Comparison of ENCODE assay signal across 1 cellular context in the genomic region with DNA sequence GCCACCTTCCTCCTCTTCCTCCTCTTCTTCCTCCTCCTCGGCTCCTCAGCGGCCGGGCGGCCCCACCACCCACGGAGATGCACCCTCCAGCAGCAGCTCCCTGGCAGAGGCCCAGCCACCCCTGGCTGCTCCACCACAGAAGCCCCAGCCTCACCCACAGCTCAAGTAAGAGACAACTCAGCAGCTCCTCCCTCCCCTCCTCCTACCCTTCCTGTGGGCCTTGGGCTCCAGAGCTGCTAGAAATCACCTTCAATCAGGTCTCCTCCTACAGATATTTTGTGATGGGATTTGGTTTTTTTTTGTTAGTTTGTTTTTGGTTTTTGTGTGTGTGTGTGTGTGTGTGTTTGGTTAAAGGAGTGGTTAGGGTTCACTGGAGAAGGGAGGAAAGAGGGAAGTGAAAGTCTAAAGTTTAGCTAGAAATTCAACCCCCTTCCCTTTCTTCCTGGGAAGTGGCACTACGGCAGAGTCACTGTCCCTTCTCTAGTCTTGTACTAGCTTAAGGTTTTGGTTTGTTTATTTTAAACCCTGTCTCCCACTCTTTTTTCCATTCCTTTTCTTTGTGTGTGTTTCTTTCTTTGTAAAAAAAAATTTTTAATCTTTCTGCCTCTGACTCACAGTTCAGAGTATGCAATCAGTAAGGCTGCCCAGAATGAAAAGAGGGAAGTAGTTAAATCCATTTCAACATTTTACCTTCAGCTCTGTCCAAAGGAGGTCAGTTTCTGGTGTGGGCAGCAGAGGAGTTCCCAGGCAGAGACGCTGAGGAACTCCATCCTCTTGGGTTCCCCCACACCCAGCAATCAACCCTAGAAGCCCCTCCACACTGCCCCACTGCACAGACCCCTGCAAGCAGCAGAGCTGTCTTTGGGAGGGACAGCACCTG.
TF ChIP-seq lines count a peak whose summit lies in the region.

No MANE protein-coding gene starts in this region.

TF ChIP-seq in K562, 482 proteins besides CTCF, POLR2A, EP300 and RAD21 (continued from another document and continues in another):
- TF ChIP-seq, protein P1, sequence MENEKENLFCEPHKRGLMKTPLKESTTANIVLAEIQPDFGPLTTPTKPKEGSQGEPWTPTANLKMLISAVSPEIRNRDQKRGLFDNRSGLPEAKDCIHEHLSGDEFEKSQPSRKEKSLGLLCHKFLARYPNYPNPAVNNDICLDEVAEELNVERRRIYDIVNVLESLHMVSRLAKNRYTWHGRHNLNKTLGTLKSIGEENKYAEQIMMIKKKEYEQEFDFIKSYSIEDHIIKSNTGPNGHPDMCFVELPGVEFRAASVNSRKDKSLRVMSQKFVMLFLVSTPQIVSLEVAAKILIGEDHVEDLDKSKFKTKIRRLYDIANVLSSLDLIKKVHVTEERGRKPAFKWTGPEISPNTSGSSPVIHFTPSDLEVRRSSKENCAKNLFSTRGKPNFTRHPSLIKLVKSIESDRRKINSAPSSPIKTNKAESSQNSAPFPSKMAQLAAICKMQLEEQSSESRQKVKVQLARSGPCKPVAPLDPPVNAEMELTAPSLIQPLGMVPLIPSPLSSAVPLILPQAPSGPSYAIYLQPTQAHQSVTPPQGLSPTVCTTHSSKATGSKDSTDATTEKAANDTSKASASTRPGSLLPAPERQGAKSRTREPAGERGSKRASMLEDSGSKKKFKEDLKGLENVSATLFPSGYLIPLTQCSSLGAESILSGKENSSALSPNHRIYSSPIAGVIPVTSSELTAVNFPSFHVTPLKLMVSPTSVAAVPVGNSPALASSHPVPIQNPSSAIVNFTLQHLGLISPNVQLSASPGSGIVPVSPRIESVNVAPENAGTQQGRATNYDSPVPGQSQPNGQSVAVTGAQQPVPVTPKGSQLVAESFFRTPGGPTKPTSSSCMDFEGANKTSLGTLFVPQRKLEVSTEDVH (IDR thresholded peaks at IDR 0.05; ENCODE audit: low read depth, partially characterized antibody), result no peak
- TF ChIP-seq SPI1 (IDR thresholded peaks at IDR 0.05; ENCODE audit: borderline replicate concordance, low read depth, low read length) (peak; percentile 44; the same call in 1 of the 2 replicates), ZNF780A (CRISPR knock-in tag; IDR thresholded peaks at IDR 0.05) (no peak), PHTF2 (CRISPR knock-in tag; IDR thresholded peaks at IDR 0.05) (no peak), GTF2F1 (IDR thresholded peaks at IDR 0.05; ENCODE audit: low read depth, low read length) (no peak), BMI1 (IDR thresholded peaks at IDR 0.05; ENCODE audit: low read length) (no peak), KDM2B (CRISPR knock-in tag; IDR thresholded peaks at IDR 0.05) (no peak), PHF8 (IDR thresholded peaks at IDR 0.05; ENCODE audit: borderline replicate concordance, low read length) (no peak), ZNF830 (CRISPR knock-in tag; IDR thresholded peaks at IDR 0.05) (0 out of 2 replicates have a peak, but pooled peaks have one; percentile 37), SMARCE1 (IDR thresholded peaks at IDR 0.05) (peak; percentile 51; the same call in 1 of the 2 replicates), EGR1 (conservative IDR thresholded peaks at IDR 0.05) (peak; percentile 18; the same call in 1 of the 2 replicates), ZNF707 (CRISPR knock-in tag; conservative IDR thresholded peaks at IDR 0.05) (no peak), KLF16 (IDR thresholded peaks at IDR 0.05) (no peak), ZNF3 (CRISPR knock-in tag; IDR thresholded peaks at IDR 0.05) (no peak), LARP7 (IDR thresholded peaks at IDR 0.05) (no peak), NRF1 (conservative IDR thresholded peaks at IDR 0.05 in 1 of 2, IDR thresholded peaks at IDR 0.05 in 1 of 2) (no peak), ARNT (IDR thresholded peaks at IDR 0.05) (no peak), KDM1A (IDR thresholded peaks at IDR 0.05) (no peak), SETDB1 (IDR thresholded peaks at IDR 0.05; ENCODE audit: low read length) (no peak), ZNF175 (CRISPR knock-in tag; IDR thresholded peaks at IDR 0.05; ENCODE audit: low read depth) (0 out of 2 replicates have a peak, but pooled peaks have one; percentile 35), ZNF263 (CRISPR knock-in tag; IDR thresholded peaks at IDR 0.05; ENCODE audit: borderline replicate concordance) (no peak), ZNF644 (tag; IDR thresholded peaks at IDR 0.05; ENCODE audit: low read depth) (no peak), BRCA1 (IDR thresholded peaks at IDR 0.05) (no peak), BRCA1 (CRISPR knock-in tag; IDR thresholded peaks at IDR 0.05) (no peak), GABPA (tag; conservative IDR thresholded peaks at IDR 0.05; ENCODE audit: low read depth) (no peak), RBM14 (IDR thresholded peaks at IDR 0.05; ENCODE audit: borderline replicate concordance, insufficient read depth, low read depth, low read length) (no peak), FOXK1 (CRISPR knock-in tag; IDR thresholded peaks at IDR 0.05; ENCODE audit: borderline replicate concordance) (no peak), FOSL1 (tag; conservative IDR thresholded peaks at IDR 0.05) (peak; percentile 68), ZKSCAN3 (CRISPR knock-in tag; IDR thresholded peaks at IDR 0.05) (no peak), GTF2A2 (tag; IDR thresholded peaks at IDR 0.05) (no peak), XRCC5 (IDR thresholded peaks at IDR 0.05; ENCODE audit: low read depth, low read length) (no peak), PTTG1 (tag; IDR thresholded peaks at IDR 0.05; ENCODE audit: low read depth) (no peak), NCOA6 (IDR thresholded peaks at IDR 0.05) (no peak), ESRRB (CRISPR knock-in tag; IDR thresholded peaks at IDR 0.05; ENCODE audit: borderline replicate concordance) (no peak), KDM5B (IDR thresholded peaks at IDR 0.05; ENCODE audit: insufficient replicate concordance, low read depth, low read length) (no peak), ARHGAP35 (IDR thresholded peaks at IDR 0.05; ENCODE audit: partially characterized antibody) (no peak), ELF4 (CRISPR knock-in tag; IDR thresholded peaks at IDR 0.05) (peak; percentile 62; the same call in 1 of the 2 replicates), HEY1 (CRISPR knock-in tag; IDR thresholded peaks at IDR 0.05; ENCODE audit: borderline replicate concordance) (no peak), BCL6 (CRISPR knock-in tag; IDR thresholded peaks at IDR 0.05) (no peak)
- TF ChIP-seq, protein P2, sequence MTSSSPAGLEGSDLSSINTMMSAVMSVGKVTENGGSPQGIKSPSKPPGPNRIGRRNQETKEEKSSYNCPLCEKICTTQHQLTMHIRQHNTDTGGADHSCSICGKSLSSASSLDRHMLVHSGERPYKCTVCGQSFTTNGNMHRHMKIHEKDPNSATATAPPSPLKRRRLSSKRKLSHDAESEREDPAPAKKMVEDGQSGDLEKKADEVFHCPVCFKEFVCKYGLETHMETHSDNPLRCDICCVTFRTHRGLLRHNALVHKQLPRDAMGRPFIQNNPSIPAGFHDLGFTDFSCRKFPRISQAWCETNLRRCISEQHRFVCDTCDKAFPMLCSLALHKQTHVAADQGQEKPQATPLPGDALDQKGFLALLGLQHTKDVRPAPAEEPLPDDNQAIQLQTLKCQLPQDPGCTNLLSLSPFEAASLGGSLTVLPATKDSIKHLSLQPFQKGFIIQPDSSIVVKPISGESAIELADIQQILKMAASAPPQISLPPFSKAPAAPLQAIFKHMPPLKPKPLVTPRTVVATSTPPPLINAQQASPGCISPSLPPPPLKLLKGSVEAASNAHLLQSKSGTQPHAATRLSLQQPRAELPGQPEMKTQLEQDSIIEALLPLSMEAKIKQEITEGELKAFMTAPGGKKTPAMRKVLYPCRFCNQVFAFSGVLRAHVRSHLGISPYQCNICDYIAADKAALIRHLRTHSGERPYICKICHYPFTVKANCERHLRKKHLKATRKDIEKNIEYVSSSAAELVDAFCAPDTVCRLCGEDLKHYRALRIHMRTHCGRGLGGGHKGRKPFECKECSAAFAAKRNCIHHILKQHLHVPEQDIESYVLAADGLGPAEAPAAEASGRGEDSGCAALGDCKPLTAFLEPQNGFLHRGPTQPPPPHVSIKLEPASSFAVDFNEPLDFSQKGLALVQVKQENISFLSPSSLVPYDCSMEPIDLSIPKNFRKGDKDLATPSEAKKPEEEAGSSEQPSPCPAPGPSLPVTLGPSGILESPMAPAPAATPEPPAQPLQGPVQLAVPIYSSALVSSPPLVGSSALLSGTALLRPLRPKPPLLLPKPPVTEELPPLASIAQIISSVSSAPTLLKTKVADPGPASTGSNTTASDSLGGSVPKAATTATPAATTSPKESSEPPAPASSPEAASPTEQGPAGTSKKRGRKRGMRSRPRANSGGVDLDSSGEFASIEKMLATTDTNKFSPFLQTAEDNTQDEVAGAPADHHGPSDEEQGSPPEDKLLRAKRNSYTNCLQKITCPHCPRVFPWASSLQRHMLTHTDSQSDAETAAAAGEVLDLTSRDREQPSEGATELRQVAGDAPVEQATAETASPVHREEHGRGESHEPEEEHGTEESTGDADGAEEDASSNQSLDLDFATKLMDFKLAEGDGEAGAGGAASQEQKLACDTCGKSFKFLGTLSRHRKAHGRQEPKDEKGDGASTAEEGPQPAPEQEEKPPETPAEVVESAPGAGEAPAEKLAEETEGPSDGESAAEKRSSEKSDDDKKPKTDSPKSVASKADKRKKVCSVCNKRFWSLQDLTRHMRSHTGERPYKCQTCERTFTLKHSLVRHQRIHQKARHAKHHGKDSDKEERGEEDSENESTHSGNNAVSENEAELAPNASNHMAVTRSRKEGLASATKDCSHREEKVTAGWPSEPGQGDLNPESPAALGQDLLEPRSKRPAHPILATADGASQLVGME (CRISPR knock-in tag; IDR thresholded peaks at IDR 0.05), result no peak
- TF ChIP-seq, protein P3, sequence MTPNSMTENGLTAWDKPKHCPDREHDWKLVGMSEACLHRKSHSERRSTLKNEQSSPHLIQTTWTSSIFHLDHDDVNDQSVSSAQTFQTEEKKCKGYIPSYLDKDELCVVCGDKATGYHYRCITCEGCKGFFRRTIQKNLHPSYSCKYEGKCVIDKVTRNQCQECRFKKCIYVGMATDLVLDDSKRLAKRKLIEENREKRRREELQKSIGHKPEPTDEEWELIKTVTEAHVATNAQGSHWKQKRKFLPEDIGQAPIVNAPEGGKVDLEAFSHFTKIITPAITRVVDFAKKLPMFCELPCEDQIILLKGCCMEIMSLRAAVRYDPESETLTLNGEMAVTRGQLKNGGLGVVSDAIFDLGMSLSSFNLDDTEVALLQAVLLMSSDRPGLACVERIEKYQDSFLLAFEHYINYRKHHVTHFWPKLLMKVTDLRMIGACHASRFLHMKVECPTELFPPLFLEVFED (CRISPR knock-in tag; conservative IDR thresholded peaks at IDR 0.05), result peak; percentile 87
- TF ChIP-seq, protein P4, sequence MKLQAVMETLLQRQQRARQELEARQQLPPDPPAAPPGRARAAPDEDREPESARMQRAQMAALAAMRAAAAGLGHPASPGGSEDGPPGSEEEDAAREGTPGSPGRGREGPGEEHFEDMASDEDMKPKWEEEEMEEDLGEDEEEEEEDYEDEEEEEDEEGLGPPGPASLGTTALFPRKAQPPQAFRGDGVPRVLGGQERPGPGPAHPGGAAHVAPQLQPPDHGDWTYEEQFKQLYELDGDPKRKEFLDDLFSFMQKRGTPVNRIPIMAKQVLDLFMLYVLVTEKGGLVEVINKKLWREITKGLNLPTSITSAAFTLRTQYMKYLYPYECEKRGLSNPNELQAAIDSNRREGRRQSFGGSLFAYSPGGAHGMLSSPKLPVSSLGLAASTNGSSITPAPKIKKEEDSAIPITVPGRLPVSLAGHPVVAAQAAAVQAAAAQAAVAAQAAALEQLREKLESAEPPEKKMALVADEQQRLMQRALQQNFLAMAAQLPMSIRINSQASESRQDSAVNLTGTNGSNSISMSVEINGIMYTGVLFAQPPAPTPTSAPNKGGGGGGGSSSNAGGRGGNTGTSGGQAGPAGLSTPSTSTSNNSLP (IDR thresholded peaks at IDR 0.05; ENCODE audit: borderline replicate concordance, low read depth, low read length), result no peak
- TF ChIP-seq, protein P5, sequence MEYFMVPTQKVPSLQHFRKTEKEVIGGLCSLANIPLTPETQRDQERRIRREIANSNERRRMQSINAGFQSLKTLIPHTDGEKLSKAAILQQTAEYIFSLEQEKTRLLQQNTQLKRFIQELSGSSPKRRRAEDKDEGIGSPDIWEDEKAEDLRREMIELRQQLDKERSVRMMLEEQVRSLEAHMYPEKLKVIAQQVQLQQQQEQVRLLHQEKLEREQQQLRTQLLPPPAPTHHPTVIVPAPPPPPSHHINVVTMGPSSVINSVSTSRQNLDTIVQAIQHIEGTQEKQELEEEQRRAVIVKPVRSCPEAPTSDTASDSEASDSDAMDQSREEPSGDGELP (CRISPR knock-in tag; IDR thresholded peaks at IDR 0.05; ENCODE audit: borderline replicate concordance), result no peak
- TF ChIP-seq, protein P6, sequence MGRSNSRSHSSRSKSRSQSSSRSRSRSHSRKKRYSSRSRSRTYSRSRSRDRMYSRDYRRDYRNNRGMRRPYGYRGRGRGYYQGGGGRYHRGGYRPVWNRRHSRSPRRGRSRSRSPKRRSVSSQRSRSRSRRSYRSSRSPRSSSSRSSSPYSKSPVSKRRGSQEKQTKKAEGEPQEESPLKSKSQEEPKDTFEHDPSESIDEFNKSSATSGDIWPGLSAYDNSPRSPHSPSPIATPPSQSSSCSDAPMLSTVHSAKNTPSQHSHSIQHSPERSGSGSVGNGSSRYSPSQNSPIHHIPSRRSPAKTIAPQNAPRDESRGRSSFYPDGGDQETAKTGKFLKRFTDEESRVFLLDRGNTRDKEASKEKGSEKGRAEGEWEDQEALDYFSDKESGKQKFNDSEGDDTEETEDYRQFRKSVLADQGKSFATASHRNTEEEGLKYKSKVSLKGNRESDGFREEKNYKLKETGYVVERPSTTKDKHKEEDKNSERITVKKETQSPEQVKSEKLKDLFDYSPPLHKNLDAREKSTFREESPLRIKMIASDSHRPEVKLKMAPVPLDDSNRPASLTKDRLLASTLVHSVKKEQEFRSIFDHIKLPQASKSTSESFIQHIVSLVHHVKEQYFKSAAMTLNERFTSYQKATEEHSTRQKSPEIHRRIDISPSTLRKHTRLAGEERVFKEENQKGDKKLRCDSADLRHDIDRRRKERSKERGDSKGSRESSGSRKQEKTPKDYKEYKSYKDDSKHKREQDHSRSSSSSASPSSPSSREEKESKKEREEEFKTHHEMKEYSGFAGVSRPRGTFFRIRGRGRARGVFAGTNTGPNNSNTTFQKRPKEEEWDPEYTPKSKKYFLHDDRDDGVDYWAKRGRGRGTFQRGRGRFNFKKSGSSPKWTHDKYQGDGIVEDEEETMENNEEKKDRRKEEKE (IDR thresholded peaks at IDR 0.05; ENCODE audit: borderline replicate concordance in 1 of 2, control insufficient read depth in 1 of 2, low read depth in 2 of 2, low read length in 1 of 2), result no peak
- TF ChIP-seq, protein P7, sequence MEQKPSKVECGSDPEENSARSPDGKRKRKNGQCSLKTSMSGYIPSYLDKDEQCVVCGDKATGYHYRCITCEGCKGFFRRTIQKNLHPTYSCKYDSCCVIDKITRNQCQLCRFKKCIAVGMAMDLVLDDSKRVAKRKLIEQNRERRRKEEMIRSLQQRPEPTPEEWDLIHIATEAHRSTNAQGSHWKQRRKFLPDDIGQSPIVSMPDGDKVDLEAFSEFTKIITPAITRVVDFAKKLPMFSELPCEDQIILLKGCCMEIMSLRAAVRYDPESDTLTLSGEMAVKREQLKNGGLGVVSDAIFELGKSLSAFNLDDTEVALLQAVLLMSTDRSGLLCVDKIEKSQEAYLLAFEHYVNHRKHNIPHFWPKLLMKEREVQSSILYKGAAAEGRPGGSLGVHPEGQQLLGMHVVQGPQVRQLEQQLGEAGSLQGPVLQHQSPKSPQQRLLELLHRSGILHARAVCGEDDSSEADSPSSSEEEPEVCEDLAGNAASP (IDR thresholded peaks at IDR 0.05), result no peak
- TF ChIP-seq, protein P8, sequence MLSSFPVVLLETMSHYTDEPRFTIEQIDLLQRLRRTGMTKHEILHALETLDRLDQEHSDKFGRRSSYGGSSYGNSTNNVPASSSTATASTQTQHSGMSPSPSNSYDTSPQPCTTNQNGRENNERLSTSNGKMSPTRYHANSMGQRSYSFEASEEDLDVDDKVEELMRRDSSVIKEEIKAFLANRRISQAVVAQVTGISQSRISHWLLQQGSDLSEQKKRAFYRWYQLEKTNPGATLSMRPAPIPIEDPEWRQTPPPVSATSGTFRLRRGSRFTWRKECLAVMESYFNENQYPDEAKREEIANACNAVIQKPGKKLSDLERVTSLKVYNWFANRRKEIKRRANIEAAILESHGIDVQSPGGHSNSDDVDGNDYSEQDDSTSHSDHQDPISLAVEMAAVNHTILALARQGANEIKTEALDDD (IDR thresholded peaks at IDR 0.05), result peak; percentile 80
